ENCODE assay signal across 9 cellular contexts in genomic region chr15:73081321-73081958, GRCh38.
DNase-seq lines count a peak whose midpoint lies in the region; ATAC-seq, FAIRE-seq and TF ChIP-seq lines count a peak whose summit lies in the region.
"Had no signal": no experiment of that assay in that cellular context is flagged by ENCODE, and none has a peak within 500 bp of the region (broad histone marks: within the 10 kb centered on the region; RNA-seq: fewer than 3 reads in every experiment).

No MANE protein-coding gene starts in this region.

- no peaks in the 10 kb centered on the region for H3K9me3 ChIP-seq in RWPE2 (ENCODE audit: severe bottlenecking)

- no peaks in the 10 kb centered on the region for H3K36me3 ChIP-seq in RWPE2 (ENCODE audit: low read depth)
- H3K36me3 ChIP-seq: BLaER1 had no signal

- DNase-seq in DMS79 treated with DMSO at 0.1 percent for 48 hours (lab: John Stamatoyannopoulos, UW) (peak; percentile 1), DMS79 (lab: John Stamatoyannopoulos, UW) (no peak), HTR-8/SVneo (ENCODE audit: insufficient read length, low spot score) (peak; percentile 31), RWPE2 (ENCODE audit: low spot score) (no peak), fibroblast of gingiva (ENCODE audit: low read depth) (peak; percentile 57), non-pigmented ciliary epithelial cell (ENCODE audit: low read depth) (peak; percentile 24), 8988T (no peak)

- H3K27ac ChIP-seq in RWPE2 (ENCODE audit: poor library complexity, severe bottlenecking), result no peak overlapping the region
- H3K27ac ChIP-seq: BLaER1 had no signal

- ATAC-seq in RWPE2 (ENCODE audit: low read depth) (peak; percentile 51; the same call in 1 of the 3 replicates), GM18909 (IDR thresholded peaks at IDR 0.05; ENCODE audit: poor library complexity, unreplicated experiment) (no peak)

- H3K27me3 ChIP-seq in RWPE2 (ENCODE audit: insufficient read depth, poor library complexity, severe bottlenecking), result peaks cover 4% of the 10 kb centered on the region
- H3K27me3 ChIP-seq: BLaER1 had no signal

- peak; percentile 95 for TF ChIP-seq CTCF in RWPE2 (IDR thresholded peaks at IDR 0.05; ENCODE audit: poor library complexity, severe bottlenecking)

- no peak overlapping the region for H3K4me3 ChIP-seq in RWPE2 (ENCODE audit: severe bottlenecking)
- H3K4me3 ChIP-seq: BLaER1 had no signal

- peaks cover 3% of the 10 kb centered on the region for H3K4me1 ChIP-seq in RWPE2 (ENCODE audit: insufficient read depth, poor library complexity, severe bottlenecking)

- no peak for FAIRE-seq in HTR-8/SVneo (lab: Jason Lieb, UNC)

Comparison
In these comparisons a context has a peak if more than half of its experiments do, and no peak if none do; other contexts are left out.
1. DNase-seq: peak in DMS79 treated with DMSO at 0.1 percent for 48 hours (single experiment), HTR-8/SVneo (single experiment), fibroblast of gingiva (single experiment) and non-pigmented ciliary epithelial cell (single experiment); none in DMS79 (single experiment), RWPE2 (single experiment) and 8988T (single experiment).